1 cellular context compared by ENCODE assay signal in the genomic region with DNA sequence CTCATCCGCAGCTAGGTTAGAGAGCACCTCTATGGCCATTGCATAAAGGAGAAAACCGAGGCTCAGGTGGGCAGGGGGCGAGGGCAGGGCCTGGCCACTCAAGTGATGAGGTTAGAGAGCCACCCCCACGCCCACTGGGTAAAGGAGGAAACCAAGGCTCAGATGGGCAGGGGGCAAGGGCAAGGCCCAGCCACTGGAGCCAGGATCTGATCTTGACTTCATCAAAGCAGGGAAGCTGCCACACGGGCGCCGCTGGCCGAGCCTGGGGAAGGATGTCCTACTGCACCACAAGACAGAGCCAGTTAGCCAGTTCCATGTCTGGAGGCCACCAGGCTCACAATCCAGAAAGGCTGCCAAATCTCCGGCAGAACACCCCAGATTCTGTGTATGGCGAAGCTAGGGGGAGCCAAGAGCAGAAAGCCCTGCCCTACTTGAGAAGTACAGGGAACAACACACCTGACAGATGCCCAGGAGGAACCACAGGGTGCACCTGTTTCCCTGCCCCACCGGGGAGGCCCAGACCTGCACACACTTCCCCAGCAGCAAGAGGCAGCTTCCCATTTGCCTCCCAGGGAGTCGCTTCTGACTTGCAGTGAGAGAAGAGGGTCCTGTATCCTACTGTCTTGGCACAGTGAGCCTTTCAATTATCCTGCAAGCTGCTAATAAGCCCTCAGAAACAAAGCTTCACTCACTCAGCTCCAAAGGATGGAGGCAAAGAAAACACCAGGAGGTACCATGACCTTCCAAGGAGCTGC.
TF ChIP-seq lines count a peak whose summit lies in the region.

No MANE protein-coding gene starts in this region.

TF ChIP-seq in GM23338, 12 proteins besides CTCF, POLR2A, EP300 and RAD21:
- no peak for TF ChIP-seq ETS1 (IDR thresholded peaks at IDR 0.05)
- no peak for TF ChIP-seq NANOG (IDR thresholded peaks at IDR 0.05; ENCODE audit: borderline replicate concordance)
- TF ChIP-seq EZH2 (IDR thresholded peaks at IDR 0.05; ENCODE audit: low read depth, unreplicated experiment): no peak
- TF ChIP-seq STAT1 (IDR thresholded peaks at IDR 0.05; ENCODE audit: unreplicated experiment): no peak
- no peak for TF ChIP-seq EZH2phosphoT487 (IDR thresholded peaks at IDR 0.05; ENCODE audit: unreplicated experiment)
- TF ChIP-seq POLR2AphosphoS5 (IDR thresholded peaks at IDR 0.05; ENCODE audit: low read depth): no peak
- TF ChIP-seq JUNB (IDR thresholded peaks at IDR 0.05; ENCODE audit: unreplicated experiment): no peak
- TF ChIP-seq ZNF114 (CRISPR knock-in tag; IDR thresholded peaks at IDR 0.05): no peak
- TF ChIP-seq, protein P1, sequence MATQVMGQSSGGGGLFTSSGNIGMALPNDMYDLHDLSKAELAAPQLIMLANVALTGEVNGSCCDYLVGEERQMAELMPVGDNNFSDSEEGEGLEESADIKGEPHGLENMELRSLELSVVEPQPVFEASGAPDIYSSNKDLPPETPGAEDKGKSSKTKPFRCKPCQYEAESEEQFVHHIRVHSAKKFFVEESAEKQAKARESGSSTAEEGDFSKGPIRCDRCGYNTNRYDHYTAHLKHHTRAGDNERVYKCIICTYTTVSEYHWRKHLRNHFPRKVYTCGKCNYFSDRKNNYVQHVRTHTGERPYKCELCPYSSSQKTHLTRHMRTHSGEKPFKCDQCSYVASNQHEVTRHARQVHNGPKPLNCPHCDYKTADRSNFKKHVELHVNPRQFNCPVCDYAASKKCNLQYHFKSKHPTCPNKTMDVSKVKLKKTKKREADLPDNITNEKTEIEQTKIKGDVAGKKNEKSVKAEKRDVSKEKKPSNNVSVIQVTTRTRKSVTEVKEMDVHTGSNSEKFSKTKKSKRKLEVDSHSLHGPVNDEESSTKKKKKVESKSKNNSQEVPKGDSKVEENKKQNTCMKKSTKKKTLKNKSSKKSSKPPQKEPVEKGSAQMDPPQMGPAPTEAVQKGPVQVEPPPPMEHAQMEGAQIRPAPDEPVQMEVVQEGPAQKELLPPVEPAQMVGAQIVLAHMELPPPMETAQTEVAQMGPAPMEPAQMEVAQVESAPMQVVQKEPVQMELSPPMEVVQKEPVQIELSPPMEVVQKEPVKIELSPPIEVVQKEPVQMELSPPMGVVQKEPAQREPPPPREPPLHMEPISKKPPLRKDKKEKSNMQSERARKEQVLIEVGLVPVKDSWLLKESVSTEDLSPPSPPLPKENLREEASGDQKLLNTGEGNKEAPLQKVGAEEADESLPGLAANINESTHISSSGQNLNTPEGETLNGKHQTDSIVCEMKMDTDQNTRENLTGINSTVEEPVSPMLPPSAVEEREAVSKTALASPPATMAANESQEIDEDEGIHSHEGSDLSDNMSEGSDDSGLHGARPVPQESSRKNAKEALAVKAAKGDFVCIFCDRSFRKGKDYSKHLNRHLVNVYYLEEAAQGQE (IDR thresholded peaks at IDR 0.05; ENCODE audit: unreplicated experiment): no peak
- TF ChIP-seq, protein P2, sequence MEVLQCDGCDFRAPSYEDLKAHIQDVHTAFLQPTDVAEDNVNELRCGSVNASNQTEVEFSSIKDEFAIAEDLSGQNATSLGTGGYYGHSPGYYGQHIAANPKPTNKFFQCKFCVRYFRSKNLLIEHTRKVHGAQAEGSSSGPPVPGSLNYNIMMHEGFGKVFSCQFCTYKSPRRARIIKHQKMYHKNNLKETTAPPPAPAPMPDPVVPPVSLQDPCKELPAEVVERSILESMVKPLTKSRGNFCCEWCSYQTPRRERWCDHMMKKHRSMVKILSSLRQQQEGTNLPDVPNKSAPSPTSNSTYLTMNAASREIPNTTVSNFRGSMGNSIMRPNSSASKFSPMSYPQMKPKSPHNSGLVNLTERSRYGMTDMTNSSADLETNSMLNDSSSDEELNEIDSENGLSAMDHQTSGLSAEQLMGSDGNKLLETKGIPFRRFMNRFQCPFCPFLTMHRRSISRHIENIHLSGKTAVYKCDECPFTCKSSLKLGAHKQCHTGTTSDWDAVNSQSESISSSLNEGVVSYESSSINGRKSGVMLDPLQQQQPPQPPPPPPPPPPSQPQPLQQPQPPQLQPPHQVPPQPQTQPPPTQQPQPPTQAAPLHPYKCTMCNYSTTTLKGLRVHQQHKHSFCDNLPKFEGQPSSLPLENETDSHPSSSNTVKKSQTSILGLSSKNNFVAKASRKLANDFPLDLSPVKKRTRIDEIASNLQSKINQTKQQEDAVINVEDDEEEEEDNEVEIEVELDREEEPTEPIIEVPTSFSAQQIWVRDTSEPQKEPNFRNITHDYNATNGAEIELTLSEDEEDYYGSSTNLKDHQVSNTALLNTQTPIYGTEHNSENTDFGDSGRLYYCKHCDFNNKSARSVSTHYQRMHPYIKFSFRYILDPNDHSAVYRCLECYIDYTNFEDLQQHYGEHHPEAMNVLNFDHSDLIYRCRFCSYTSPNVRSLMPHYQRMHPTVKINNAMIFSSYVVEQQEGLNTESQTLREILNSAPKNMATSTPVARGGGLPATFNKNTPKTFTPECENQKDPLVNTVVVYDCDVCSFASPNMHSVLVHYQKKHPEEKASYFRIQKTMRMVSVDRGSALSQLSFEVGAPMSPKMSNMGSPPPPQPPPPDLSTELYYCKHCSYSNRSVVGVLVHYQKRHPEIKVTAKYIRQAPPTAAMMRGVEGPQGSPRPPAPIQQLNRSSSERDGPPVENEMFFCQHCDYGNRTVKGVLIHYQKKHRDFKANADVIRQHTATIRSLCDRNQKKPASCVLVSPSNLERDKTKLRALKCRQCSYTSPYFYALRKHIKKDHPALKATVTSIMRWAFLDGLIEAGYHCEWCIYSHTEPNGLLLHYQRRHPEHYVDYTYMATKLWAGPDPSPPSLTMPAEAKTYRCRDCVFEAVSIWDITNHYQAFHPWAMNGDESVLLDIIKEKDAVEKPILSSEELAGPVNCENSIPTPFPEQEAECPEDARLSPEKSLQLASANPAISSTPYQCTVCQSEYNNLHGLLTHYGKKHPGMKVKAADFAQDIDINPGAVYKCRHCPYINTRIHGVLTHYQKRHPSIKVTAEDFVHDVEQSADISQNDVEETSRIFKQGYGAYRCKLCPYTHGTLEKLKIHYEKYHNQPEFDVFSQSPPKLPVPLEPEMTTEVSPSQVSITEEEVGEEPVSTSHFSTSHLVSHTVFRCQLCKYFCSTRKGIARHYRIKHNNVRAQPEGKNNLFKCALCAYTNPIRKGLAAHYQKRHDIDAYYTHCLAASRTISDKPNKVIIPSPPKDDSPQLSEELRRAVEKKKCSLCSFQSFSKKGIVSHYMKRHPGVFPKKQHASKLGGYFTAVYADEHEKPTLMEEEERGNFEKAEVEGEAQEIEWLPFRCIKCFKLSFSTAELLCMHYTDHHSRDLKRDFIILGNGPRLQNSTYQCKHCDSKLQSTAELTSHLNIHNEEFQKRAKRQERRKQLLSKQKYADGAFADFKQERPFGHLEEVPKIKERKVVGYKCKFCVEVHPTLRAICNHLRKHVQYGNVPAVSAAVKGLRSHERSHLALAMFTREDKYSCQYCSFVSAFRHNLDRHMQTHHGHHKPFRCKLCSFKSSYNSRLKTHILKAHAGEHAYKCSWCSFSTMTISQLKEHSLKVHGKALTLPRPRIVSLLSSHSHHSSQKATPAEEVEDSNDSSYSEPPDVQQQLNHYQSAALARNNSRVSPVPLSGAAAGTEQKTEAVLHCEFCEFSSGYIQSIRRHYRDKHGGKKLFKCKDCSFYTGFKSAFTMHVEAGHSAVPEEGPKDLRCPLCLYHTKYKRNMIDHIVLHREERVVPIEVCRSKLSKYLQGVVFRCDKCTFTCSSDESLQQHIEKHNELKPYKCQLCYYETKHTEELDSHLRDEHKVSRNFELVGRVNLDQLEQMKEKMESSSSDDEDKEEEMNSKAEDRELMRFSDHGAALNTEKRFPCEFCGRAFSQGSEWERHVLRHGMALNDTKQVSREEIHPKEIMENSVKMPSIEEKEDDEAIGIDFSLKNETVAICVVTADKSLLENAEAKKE (CRISPR knock-in tag; IDR thresholded peaks at IDR 0.05): no peak
- TF ChIP-seq CREB1 (CRISPR knock-in tag; IDR thresholded peaks at IDR 0.05; ENCODE audit: low read depth): no peak
- no peak for TF ChIP-seq ZNF331 (CRISPR knock-in tag; IDR thresholded peaks at IDR 0.05; ENCODE audit: low read depth)
